Comparison of ENCODE assay signal across 25 cellular contexts in the genomic region with DNA sequence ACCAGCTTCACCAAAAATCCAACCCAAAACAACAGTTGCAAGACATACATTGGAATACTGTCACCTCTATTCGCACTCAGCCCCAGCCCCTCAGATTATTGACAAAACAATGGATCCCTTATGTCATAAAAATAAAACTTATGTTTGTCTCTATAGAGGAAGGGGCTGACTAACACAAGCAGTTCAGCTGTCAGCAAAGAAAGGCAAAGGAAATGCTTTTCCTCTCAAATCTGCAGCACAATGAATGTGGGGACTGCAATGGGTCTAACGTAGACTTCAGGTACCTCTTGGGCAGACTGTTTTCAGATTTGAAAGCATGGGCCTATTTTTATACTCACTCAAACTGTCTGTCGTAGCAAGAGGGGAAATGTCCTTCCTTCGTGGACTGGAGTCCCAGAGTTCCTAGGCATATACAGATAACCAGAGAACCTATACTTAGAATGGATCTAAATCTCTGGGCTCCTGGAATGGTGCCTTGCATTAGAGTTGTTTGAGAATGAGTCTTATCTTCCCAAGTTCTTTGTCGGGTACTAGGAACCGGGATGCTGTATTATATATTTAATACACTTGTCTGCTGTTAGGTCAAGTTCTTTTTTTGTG.
"Had no signal": no experiment of that assay in that cellular context is flagged by ENCODE, and none has a peak within 500 bp of the region (broad histone marks: within the 10 kb centered on the region; RNA-seq: fewer than 3 reads in every experiment).

No MANE protein-coding gene starts in this region.

- H3K9me3 ChIP-seq: colonic mucosa, esophagus squamous epithelium, gastrocnemius medialis, heart right ventricle, left ventricle myocardium inferior, lower lobe of right lung, mucosa of descending colon had no signal

- H3K36me3 ChIP-seq: colonic mucosa, esophagus squamous epithelium, gastrocnemius medialis, heart right ventricle, left ventricle myocardium inferior, lower lobe of right lung had no signal

- H3K27ac ChIP-seq: colonic mucosa, dorsolateral prefrontal cortex, epithelial cell of prostate, esophagus squamous epithelium, gastrocnemius medialis, heart right ventricle, left ventricle myocardium inferior, lower lobe of right lung had no signal

- ATAC-seq: esophagus mucosa; gastrocnemius medialis; left lobe of liver; lower lobe of right lung; mucosa of descending colon; naive thymus-derived CD8-positive, alpha-beta T cell had no signal

- FAIRE-seq: islet of Langerhans, keratinocyte had no signal

- H3K27me3 ChIP-seq: colonic mucosa, esophagus squamous epithelium, gastrocnemius medialis, heart right ventricle had no signal

- H3K4me3 ChIP-seq: colonic mucosa, dorsolateral prefrontal cortex, esophagus squamous epithelium, gastrocnemius medialis, heart right ventricle, left ventricle myocardium inferior, lower lobe of right lung, mucosa of descending colon had no signal

- DNase-seq: colonic mucosa; cortex of kidney; dorsolateral prefrontal cortex; effector CD4-positive, alpha-beta T cell; effector memory CD4-positive, alpha-beta T cell; erythroblast; esophagus squamous epithelium; foreskin fibroblast; foreskin melanocyte; gastrocnemius medialis; glutamatergic neuron; head of caudate nucleus; heart right ventricle; hippocampal formation; left ventricle myocardium inferior; lower lobe of right lung; mesenchymal stem cell; mucosa of descending colon; naive B cell; naive thymus-derived CD8-positive, alpha-beta T cell had no signal

- H3K4me1 ChIP-seq: colonic mucosa, esophagus squamous epithelium, gastrocnemius medialis, heart right ventricle, left ventricle myocardium inferior, lower lobe of right lung had no signal
